11 cellular contexts compared by ENCODE assay signal in genomic region chr1:60942896-60943633, GRCh38.
A peak's percentile ranks its signal among the peaks of the same experiment; 100 is the strongest.
DNase-seq lines count a peak whose midpoint lies in the region; ATAC-seq and TF ChIP-seq lines count a peak whose summit lies in the region.
"Had no signal": no experiment of that assay in that cellular context is flagged by ENCODE, and none has a peak within 500 bp of the region (broad histone marks: within the 10 kb centered on the region; RNA-seq: fewer than 3 reads in every experiment).

No MANE protein-coding gene starts in this region.

- H3F3A ChIP-seq in GM23338 (replicated peaks; ENCODE audit: low read depth) = no peaks in the 10 kb centered on the region

- H3K9ac ChIP-seq in mesendoderm (ENCODE audit: low read length) = no peak overlapping the region
- H3K9ac ChIP-seq: KMS-11 had no signal

- H3K27me3 Mint-ChIP-seq in GM23338 (ENCODE audit: insufficient read depth, low read depth, poor library complexity) = peaks cover 4% of the 10 kb centered on the region

- H3K36me3 ChIP-seq in GM23338 (ENCODE audit: insufficient read depth) = no peaks in the 10 kb centered on the region
- no peaks in the 10 kb centered on the region for H3K36me3 ChIP-seq in mesendoderm (ENCODE audit: control insufficient read depth, insufficient read depth, low read length)

- H3K27ac Mint-ChIP-seq in GM23338 = no peak overlapping the region

- H2BK5ac ChIP-seq in mesendoderm (ENCODE audit: low read length) = no peak overlapping the region

- H3K4me2 ChIP-seq in GM23338 (peak overlapping the region; percentile 52; the same call in 1 of the 2 replicates), mesendoderm (ENCODE audit: low read length) (no peak overlapping the region)
- H3K4me2 ChIP-seq: KMS-11 had no signal

- no peaks in the 10 kb centered on the region for H3K79me2 ChIP-seq in GM23338 (replicated peaks; ENCODE audit: insufficient read depth)
- H3K79me2 ChIP-seq in mesendoderm (ENCODE audit: control insufficient read depth, insufficient read depth, low read length) = no peaks in the 10 kb centered on the region

- H3K9me3 Mint-ChIP-seq in GM23338 = no peaks in the 10 kb centered on the region

- H3K27me3 ChIP-seq in GM23338 (ENCODE audit: insufficient read depth) (no peaks in the 10 kb centered on the region), mesendoderm (ENCODE audit: insufficient read depth, low read length, poor library complexity) (no peaks in the 10 kb centered on the region)
- H3K27me3 ChIP-seq: testis had no signal

- no peak overlapping the region for H2BK120ac ChIP-seq in mesendoderm (ENCODE audit: low read depth, low read length)

- H3K4me3 ChIP-seq in GM23338 (no peak overlapping the region), mesendoderm (ENCODE audit: low read length) (no peak overlapping the region)
- H3K4me3 ChIP-seq: testis had no signal

- no peak overlapping the region for H3K23ac ChIP-seq in mesendoderm (ENCODE audit: low read length)

- H4K8ac ChIP-seq in mesendoderm (ENCODE audit: low read depth, low read length) = no peak overlapping the region

- no peak overlapping the region for H4K5ac ChIP-seq in mesendoderm (ENCODE audit: low read length)

- peak; percentile 62 for ATAC-seq in GM18519 (IDR thresholded peaks at IDR 0.05; ENCODE audit: low FRiP score, unreplicated experiment)
- ATAC-seq in GM23338 = peak; percentile 80

- H3K18ac ChIP-seq in mesendoderm (ENCODE audit: low read length) = no peak overlapping the region

- H3K27ac ChIP-seq in GM23338 (ENCODE audit: low read depth) (no peak overlapping the region), mesendoderm (ENCODE audit: low read depth, low read length) (no peak overlapping the region)
- H3K27ac ChIP-seq: KMS-11, testis had no signal

- H3K4me1 ChIP-seq in GM23338 (ENCODE audit: insufficient read depth) (peaks cover 41% of the 10 kb centered on the region), mesendoderm (ENCODE audit: control insufficient read depth, low read depth, low read length) (peaks cover 8% of the 10 kb centered on the region)
- H3K4me1 ChIP-seq: testis had no signal

- peaks cover 49% of the 10 kb centered on the region for H3K4me1 Mint-ChIP-seq in GM23338

- no peaks in the 10 kb centered on the region for H3K79me1 ChIP-seq in mesendoderm (ENCODE audit: low read length)

- H3K36me3 Mint-ChIP-seq in GM23338 (ENCODE audit: low read depth) = no peaks in the 10 kb centered on the region

- no peak overlapping the region for H3K56ac ChIP-seq in mesendoderm (ENCODE audit: low read length)

- H2BK15ac ChIP-seq in mesendoderm (replicated peaks; ENCODE audit: low read depth) = no peak overlapping the region

- H3K4me3 Mint-ChIP-seq in GM23338 = no peak overlapping the region

- no peak overlapping the region for H3K4ac ChIP-seq in mesendoderm (ENCODE audit: low read depth, low read length)

- H2AK5ac ChIP-seq in mesendoderm (ENCODE audit: low read length) = no peak overlapping the region

- no peak for TF ChIP-seq CTCF in GM23338 (conservative IDR thresholded peaks at IDR 0.05; ENCODE audit: low read depth in 2 of 2)

- no peaks in the 10 kb centered on the region for H4K20me1 ChIP-seq in GM23338 (replicated peaks; ENCODE audit: insufficient read depth)

- peaks cover 3% of the 10 kb centered on the region for H3K9me2 ChIP-seq in GM23338 (ENCODE audit: insufficient read depth)

- no CpG with 5 or more reads among the region's 8 CpGs for WGBS in mesendoderm (ENCODE audit: extremely low coverage, insufficient coverage, low lambda C conversion rate)

- DNase-seq in GM23338 (ENCODE audit: low spot score) = no peak
- DNase-seq in NCI-H69 (lab: John Stamatoyannopoulos, UW) = peak; percentile 16
- DNase-seq in mesendoderm = peak; percentile 67
- no peak for DNase-seq in C1 segment of cervical spinal cord (lab: John Stamatoyannopoulos, UW)
- no peak for DNase-seq in NCI-H1092 (lab: John Stamatoyannopoulos, UW)
- no peak for DNase-seq in SHP77 (lab: John Stamatoyannopoulos, UW)
- no peak for DNase-seq in AG20443 (ENCODE audit: low spot score)
- DNase-seq: stimulated activated CD4-positive, alpha-beta T cell treated with anti-CD3 and anti-CD28 coated beads, Interleukin-4, amount 100 ng/mL, for 24 hours; testis had no signal

- H2AFZ ChIP-seq in GM23338 = peak overlapping the region; percentile 44; the same call in 1 of the 2 replicates

TF ChIP-seq in GM23338, 12 proteins besides CTCF, POLR2A, EP300 and RAD21:
- TF ChIP-seq ZNF331 (CRISPR knock-in tag; IDR thresholded peaks at IDR 0.05; ENCODE audit: low read depth) (no peak), ZNF462 (CRISPR knock-in tag; IDR thresholded peaks at IDR 0.05) (peak; percentile 92), STAT1 (IDR thresholded peaks at IDR 0.05; ENCODE audit: unreplicated experiment) (no peak)

Comparison
In these comparisons a context has a peak if more than half of its experiments do, and no peak if none do; other contexts are left out.
1. DNase-seq: peak in NCI-H69 (single experiment) and mesendoderm (single experiment); none in GM23338 (single experiment), C1 segment of cervical spinal cord (0 of 14), NCI-H1092 (single experiment), SHP77 (0 of 2) and AG20443 (single experiment).